8 cellular contexts compared by ENCODE assay signal in genomic region chr11:65381721-65382035, GRCh38. TPM values are rescaled to one million over a fixed set of nuclear protein-coding genes. Genes with fewer than 3 reads are reported as not detected.
A peak's percentile ranks its signal among the peaks of the same experiment; 100 is the strongest.
DNase-seq lines count a peak whose midpoint lies in the region; ATAC-seq and TF ChIP-seq lines count a peak whose summit lies in the region.

No MANE protein-coding gene starts in this region.

- no peak for TF ChIP-seq CTCF in OCI-LY3 (IDR thresholded peaks at IDR 0.05; ENCODE audit: low read depth, low read length)
- TF ChIP-seq CTCF in choroid plexus epithelial cell (conservative IDR thresholded peaks at IDR 0.05; ENCODE audit: low read depth, low read length): no peak

- H3K9me3 Mint-ChIP-seq in CD8-positive, alpha-beta memory T cell: no peaks in the 10 kb centered on the region

- H3K4me2 ChIP-seq in OCI-LY3 (ENCODE audit: low read length): peak overlapping the region; percentile 96

- peak overlapping the region; percentile 97 to 100 (median 99) for H3K27ac Mint-ChIP-seq in CD8-positive, alpha-beta memory T cell

- POLR2A ChIA-PET in CD8-positive, alpha-beta memory T cell (lab: Charles Lee): interaction anchor here (1.2 to 4.9 kb wide), 6 partner anchors 37 to 126 kb away, joined by 3 to 56 read pairs (median 10); partner anchors contain the start of gene MALAT1

- peaks cover under 1% of the 10 kb centered on the region; the same call in 1 of the 2 replicates for H3K79me2 ChIP-seq in OCI-LY3 (ENCODE audit: low read length)

- CTCF ChIA-PET in CD8-positive, alpha-beta memory T cell (lab: Charles Lee): interaction anchor here (0.6 to 8.0 kb wide), 18 partner anchors 8 to 448 kb away, joined by 3 to 54 read pairs (median 3); partner anchors contain the start of genes MALAT1 and SAC3D1

- peak; percentile 11 for ATAC-seq in GM21576 (IDR thresholded peaks at IDR 0.05; ENCODE audit: unreplicated experiment)

- no peaks in the 10 kb centered on the region for H3K36me3 ChIP-seq in CD8-positive, alpha-beta memory T cell (ENCODE audit: insufficient read depth, low read length)
- H3K36me3 ChIP-seq in OCI-LY3 (replicated peaks; ENCODE audit: low read depth, low read length): no peaks in the 10 kb centered on the region

- H3K27ac ChIP-seq in CD8-positive, alpha-beta memory T cell (ENCODE audit: low read depth, low read length): peak overlapping the region; percentile 96
- peak overlapping the region; percentile 82 for H3K27ac ChIP-seq in OCI-LY3 (ENCODE audit: low read length)

- peak overlapping the region; percentile 69 for H2AFZ ChIP-seq in OCI-LY3 (ENCODE audit: low read depth, low read length)

- no peaks in the 10 kb centered on the region for H4K20me1 ChIP-seq in OCI-LY3 (ENCODE audit: insufficient read depth, low read length)

- peak in 1 of 5 donors; percentile 45 for DNase-seq in CD8-positive, alpha-beta memory T cell
- DNase-seq in choroid plexus epithelial cell (ENCODE audit: low read depth): peak; percentile 54
- DNase-seq in myocyte (ENCODE audit: low read depth): peak; percentile 87
- DNase-seq in NCI-H2029 treated with DMSO at 0.1 percent for 48 hours (lab: John Stamatoyannopoulos, UW): no peak
- no peak for DNase-seq in NCI-H2107 treated with DMSO at 0.1 percent for 48 hours (lab: John Stamatoyannopoulos, UW; ENCODE audit: unreplicated experiment)
- no peak for DNase-seq in stimulated activated CD4-positive, alpha-beta T cell treated with anti-CD3 and anti-CD28 coated beads, Interleukin-15, amount 100 ng/mL, for 24 hours

- H3K4me1 ChIP-seq in CD8-positive, alpha-beta memory T cell (ENCODE audit: insufficient read depth, low read length): peaks cover 50% of the 10 kb centered on the region
- H3K4me1 ChIP-seq in OCI-LY3 (ENCODE audit: low read length): peaks cover 50% of the 10 kb centered on the region

- peaks cover 42 to 56% (median 43%) of the 10 kb centered on the region in 3 donors for H3K4me1 Mint-ChIP-seq in CD8-positive, alpha-beta memory T cell

- H3K4me3 ChIP-seq in CD8-positive, alpha-beta memory T cell (ENCODE audit: low read length): peak overlapping the region; percentile 91
- H3K4me3 ChIP-seq in OCI-LY3 (ENCODE audit: low read length) (peak overlapping the region; percentile 76), choroid plexus epithelial cell (ENCODE audit: low read depth, low read length) (peak overlapping the region; percentile 48)

- H3K4me3 Mint-ChIP-seq in CD8-positive, alpha-beta memory T cell: peak overlapping the region; percentile 83 to 94 (median 91)

- no peaks in the 10 kb centered on the region for H3K27me3 ChIP-seq in CD8-positive, alpha-beta memory T cell (ENCODE audit: insufficient read depth, low read length, poor library complexity, severe bottlenecking)
- no peaks in the 10 kb centered on the region for H3K27me3 ChIP-seq in OCI-LY3 (ENCODE audit: low read depth, low read length)

- peak overlapping the region; percentile 75 for H3K9ac ChIP-seq in OCI-LY3 (ENCODE audit: low read length)

- no peaks in the 10 kb centered on the region for H3K27me3 Mint-ChIP-seq in CD8-positive, alpha-beta memory T cell

- H3K36me3 Mint-ChIP-seq in CD8-positive, alpha-beta memory T cell: peaks cover 0 to 12% (median 0%) of the 10 kb centered on the region in 3 donors

- H3K9me3 ChIP-seq in CD8-positive, alpha-beta memory T cell (ENCODE audit: low read length): no peaks in the 10 kb centered on the region
- no peaks in the 10 kb centered on the region for H3K9me3 ChIP-seq in OCI-LY3 (ENCODE audit: insufficient read depth, low read length)

RNA-seq across cellular contexts. Expression of gene SLC25A45, which starts 0.8 kb away (rescaled TPM):
- total RNA-seq in CD8-positive, alpha-beta memory T cell: 10 to 100 TPM; 13.3 to 13.8 TPM
- 14.6 TPM for polyA plus RNA-seq in CD8-positive, alpha-beta memory T cell
- 2.9 and 4.6 TPM in 2 replicates for total RNA-seq in myocyte
- polyA plus RNA-seq in myocyte (2012): 5.7 TPM

RNA-seq across cellular contexts. Expression of gene FRMD8, which starts 4.8 kb away (rescaled TPM):
- 10 to 100 TPM; 44.9 to 49.8 TPM for total RNA-seq in CD8-positive, alpha-beta memory T cell
- polyA plus RNA-seq in CD8-positive, alpha-beta memory T cell: 60.6 TPM
- total RNA-seq in myocyte: 36.2 and 49.1 TPM in 2 replicates
- 18.2 TPM for polyA plus RNA-seq in myocyte (2012)

RNA-seq across cellular contexts. Expression of gene TIGD3, which starts 27.1 kb away (rescaled TPM):
- 1 to 10 TPM in 1 of 2 experiments, under 1 TPM in 1; 0.91 to 1.2 TPM for total RNA-seq in CD8-positive, alpha-beta memory T cell
- 0.59 TPM for polyA plus RNA-seq in CD8-positive, alpha-beta memory T cell
- 0.72 and 0.73 TPM in 2 replicates for total RNA-seq in myocyte
- polyA plus RNA-seq in myocyte (2012): 0.20 TPM

RNA-seq across cellular contexts. Expression of gene NEAT1, which starts 40.9 kb away (rescaled TPM):
- total RNA-seq in CD8-positive, alpha-beta memory T cell: 100 to 1,000 TPM; 196 to 204 TPM
- polyA plus RNA-seq in CD8-positive, alpha-beta memory T cell: 2.7 TPM
- total RNA-seq in myocyte: 109 and 172 TPM in 2 replicates
- polyA plus RNA-seq in myocyte (2012): 542 TPM

RNA-seq across cellular contexts. Expression of gene DPF2, which starts 48.0 kb away (rescaled TPM):
- 10 to 100 TPM; 65.8 to 71.9 TPM for total RNA-seq in CD8-positive, alpha-beta memory T cell
- polyA plus RNA-seq in CD8-positive, alpha-beta memory T cell: 61.5 TPM
- 35.0 and 37.1 TPM in 2 replicates for total RNA-seq in myocyte
- polyA plus RNA-seq in myocyte (2012): 42.0 TPM

Comparison
In these comparisons a context has a peak if more than half of its experiments do, and no peak if none do; other contexts are left out.
1. DNase-seq: peak in choroid plexus epithelial cell (single experiment) and myocyte (single experiment); none in NCI-H2029 treated with DMSO at 0.1 percent for 48 hours (single experiment), NCI-H2107 treated with DMSO at 0.1 percent for 48 hours (single experiment) and stimulated activated CD4-positive, alpha-beta T cell treated with anti-CD3 and anti-CD28 coated beads, Interleukin-15, amount 100 ng/mL, for 24 hours (single experiment).
2. Peak in every context shown above with its lines, with median percentiles within 50 percentile points of each other: H3K4me3 ChIP-seq.